Comparison of ENCODE assay signal across 13 cellular contexts in the genomic region with DNA sequence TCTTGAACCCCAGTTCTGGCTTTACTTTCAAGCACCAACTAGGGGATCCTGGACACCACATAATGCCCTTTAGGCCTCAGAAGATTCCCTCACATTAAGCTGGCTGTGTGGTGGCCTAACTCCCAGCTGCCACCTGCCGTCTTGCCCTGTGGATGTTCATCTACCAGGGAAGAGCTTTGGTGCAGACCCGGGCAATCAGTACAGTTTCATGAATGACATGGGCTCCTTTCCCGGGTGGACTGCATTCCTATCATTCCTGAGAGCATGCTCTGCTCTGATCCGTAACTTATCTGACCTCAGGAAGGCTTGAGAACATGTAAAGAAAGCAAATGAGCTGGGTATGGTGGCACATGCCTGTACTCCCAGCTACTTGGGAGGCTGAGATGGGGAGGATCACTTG. TPM values are rescaled to one million over a fixed set of nuclear protein-coding genes. Genes with fewer than 3 reads are reported as not detected.
DNase-seq lines count a peak whose midpoint lies in the region; ATAC-seq, FAIRE-seq and TF ChIP-seq lines count a peak whose summit lies in the region.
"Had no signal": no experiment of that assay in that cellular context is flagged by ENCODE, and none has a peak within 500 bp of the region (broad histone marks: within the 10 kb centered on the region; RNA-seq: fewer than 3 reads in every experiment).

No MANE protein-coding gene starts in this region.

- H3K79me1 ChIP-seq in H1 (ENCODE audit: low read depth, low read length) = no peaks in the 10 kb centered on the region

- no peaks in the 10 kb centered on the region for H4K20me1 ChIP-seq in H1 (replicated peaks in 1 of 2; ENCODE audit: control insufficient read depth in 1 of 2, insufficient read depth in 2 of 2, low read length in 2 of 2)

- H3K27ac ChIP-seq in H1 (ENCODE audit: low read depth, low read length) = no peak overlapping the region
- H3K27ac ChIP-seq: HL-60 had no signal

- peak overlapping the region; percentile 62; the same call in 1 of the 2 replicates for H2AFZ ChIP-seq in H1 (ENCODE audit: low read length)

- H2BK12ac ChIP-seq in H1 (ENCODE audit: low read depth, low read length) = 0 out of 2 replicates have a peak overlapping the region, but pooled peaks have one; percentile 39

- ATAC-seq in left lobe of liver = no peak
- no peak for ATAC-seq in HG03108 (IDR thresholded peaks at IDR 0.05; ENCODE audit: unreplicated experiment)
- ATAC-seq: naive thymus-derived CD4-positive, alpha-beta T cell had no signal

- no peak overlapping the region for H3K4me3 Mint-ChIP-seq in activated naive CD4-positive, alpha-beta T cell treated with anti-CD3 and anti-CD28 coated beads, Interleukin-2, amount 10 ng/mL, durations not matched to agents 7 days and 5 days
- H3K4me3 Mint-ChIP-seq: CD14-positive monocyte; naive thymus-derived CD4-positive, alpha-beta T cell had no signal

- H2BK120ac ChIP-seq in H1 (replicated peaks; ENCODE audit: low read depth, low read length) = no peak overlapping the region

- TF ChIP-seq POLR2A in H1 (IDR thresholded peaks at IDR 0.05; ENCODE audit: control extremely low read depth in 1 of 2, low read depth in 2 of 2, low read length in 2 of 2) = no peak

- POLR2A ChIA-PET in H1 (lab: Charles Lee; ENCODE audit: partially characterized antibody) = interaction anchor here (1.4 kb wide), 1 partner anchor 48 kb away, joined by 3 read pairs; no protein-coding TSS in a partner anchor

- no peak overlapping the region for H4K8ac ChIP-seq in H1 (ENCODE audit: extremely low read depth, insufficient read depth, low read length)

- H2BK15ac ChIP-seq in H1 (ENCODE audit: low read length) = no peak overlapping the region

- H3K27me3 ChIP-seq in H1 (replicated peaks in 1 of 4; ENCODE audit: control insufficient read depth in 3 of 4, extremely low read depth in 1 of 4, insufficient read depth in 3 of 4, low read length in 3 of 4) = no peaks in the 10 kb centered on the region

- CTCF ChIA-PET in H1 (lab: Charles Lee; ENCODE audit: partially characterized antibody) = interaction anchor here (1.4 to 1.6 kb wide), 5 partner anchors 8 to 104 kb away, joined by 3 to 6 read pairs (median 5); no protein-coding TSS in a partner anchor
- CTCF ChIA-PET in activated naive CD4-positive, alpha-beta T cell treated with anti-CD3 and anti-CD28 coated beads, Interleukin-2, amount 10 ng/mL, durations not matched to agents 7 days and 5 days (lab: Charles Lee) = no interaction called here

- H3K4me3 ChIP-seq in H1 (ENCODE audit: extremely low read depth in 1 of 4, insufficient read depth in 2 of 4, low read depth in 3 of 4, low read length in 4 of 4) = no peak overlapping the region

- no peak overlapping the region for H3K56ac ChIP-seq in H1 (replicated peaks; ENCODE audit: insufficient read length, low read depth, low read length)

- no peaks in the 10 kb centered on the region for H3K36me3 Mint-ChIP-seq in activated naive CD4-positive, alpha-beta T cell treated with anti-CD3 and anti-CD28 coated beads, Interleukin-2, amount 10 ng/mL, durations not matched to agents 7 days and 5 days
- H3K36me3 Mint-ChIP-seq: CD14-positive monocyte; naive thymus-derived CD4-positive, alpha-beta T cell had no signal

- no peak overlapping the region for H3K14ac ChIP-seq in H1 (ENCODE audit: insufficient read length)

- H4K91ac ChIP-seq in H1 (replicated peaks; ENCODE audit: insufficient read length, low read length) = no peak overlapping the region

- TF ChIP-seq CTCF in H1 (IDR thresholded peaks at IDR 0.05; ENCODE audit: control extremely low read depth in 1 of 3, insufficient read depth in 1 of 3, low read depth in 1 of 3, low read length in 3 of 3) = no peak

- no peaks in the 10 kb centered on the region for H3K79me2 ChIP-seq in H1 (ENCODE audit: control insufficient read depth in 1 of 2, insufficient read depth in 2 of 2, low read length in 2 of 2)

- H3K27ac Mint-ChIP-seq in activated naive CD4-positive, alpha-beta T cell treated with anti-CD3 and anti-CD28 coated beads, Interleukin-2, amount 10 ng/mL, durations not matched to agents 7 days and 5 days = no peak overlapping the region
- H3K27ac Mint-ChIP-seq: CD14-positive monocyte had no signal

- H3K4me2 ChIP-seq in H1 (ENCODE audit: insufficient read depth in 1 of 2, low read depth in 2 of 2, low read length in 2 of 2) = no peak overlapping the region

- no peak overlapping the region for H3K4ac ChIP-seq in H1 (replicated peaks; ENCODE audit: insufficient read length, low read depth, low read length)

- FAIRE-seq in H1 (lab: Jason Lieb, UNC) = no peak

- DNase-seq in AG08396 (ENCODE audit: low spot score) (peak; percentile 70), M059J (ENCODE audit: low read depth) (peak; percentile 93), H1 (ENCODE audit: low read depth in 1 of 2, low spot score in 2 of 2) (no peak), left lobe of liver (ENCODE audit: low spot score) (peak; percentile 38), KG1 (lab: John Stamatoyannopoulos, UW) (no peak)
- DNase-seq in effector CD4-positive, alpha-beta T cell = no peak
- no peak for DNase-seq in activated naive CD4-positive, alpha-beta T cell treated with anti-CD3 and anti-CD28 coated beads, Interleukin-2, amount 10 ng/mL, durations not matched to agents 7 days and 5 days
- DNase-seq: naive thymus-derived CD4-positive, alpha-beta T cell; NCI-H146; T1000 had no signal

- H4K5ac ChIP-seq in H1 (ENCODE audit: insufficient read length, low read depth, low read length) = no peak overlapping the region

- no peaks in the 10 kb centered on the region for H3K27me3 Mint-ChIP-seq in activated naive CD4-positive, alpha-beta T cell treated with anti-CD3 and anti-CD28 coated beads, Interleukin-2, amount 10 ng/mL, durations not matched to agents 7 days and 5 days
- H3K27me3 Mint-ChIP-seq: naive thymus-derived CD4-positive, alpha-beta T cell had no signal

- peaks cover 0 to 6% (median 0%) of the 10 kb centered on the region in 4 experiments; a peak in 1 of 8 replicates for H3K36me3 ChIP-seq in H1 (ENCODE audit: control insufficient read depth in 2 of 4, insufficient read depth in 4 of 4, low read length in 3 of 4)

- TF ChIP-seq RAD21 in H1 (IDR thresholded peaks at IDR 0.05 in 1 of 2, conservative IDR thresholded peaks at IDR 0.05 in 1 of 2; ENCODE audit: low read depth in 2 of 2, low read length in 2 of 2) = no peak

- peaks cover 0 to 4% (median 2%) of the 10 kb centered on the region in 4 experiments; a peak in 3 of 7 replicates for H3K4me1 ChIP-seq in H1 (replicated peaks in 1 of 4; ENCODE audit: control insufficient read depth in 3 of 4, insufficient read depth in 4 of 4, low read length in 3 of 4)

- no peak overlapping the region for H2BK20ac ChIP-seq in H1 (ENCODE audit: low read length)

- no peak overlapping the region for H2AK5ac ChIP-seq in H1 (ENCODE audit: low read depth, low read length)

- TF ChIP-seq EP300 in H1 (IDR thresholded peaks at IDR 0.05; ENCODE audit: borderline replicate concordance in 1 of 2, low read depth in 2 of 2, low read length in 2 of 2) = no peak

- H3K23ac ChIP-seq in H1 (ENCODE audit: insufficient read length) = no peak overlapping the region

- no peaks in the 10 kb centered on the region for H3K9me3 Mint-ChIP-seq in activated naive CD4-positive, alpha-beta T cell treated with anti-CD3 and anti-CD28 coated beads, Interleukin-2, amount 10 ng/mL, durations not matched to agents 7 days and 5 days
- H3K9me3 Mint-ChIP-seq: naive thymus-derived CD4-positive, alpha-beta T cell had no signal

- H3K23me2 ChIP-seq in H1 (ENCODE audit: low read depth, low read length) = no peaks in the 10 kb centered on the region

- no peak overlapping the region for H3K18ac ChIP-seq in H1 (ENCODE audit: extremely low read depth, low read length)

- H3K4me1 Mint-ChIP-seq in activated naive CD4-positive, alpha-beta T cell treated with anti-CD3 and anti-CD28 coated beads, Interleukin-2, amount 10 ng/mL, durations not matched to agents 7 days and 5 days = peaks cover 17% of the 10 kb centered on the region

- peaks cover 0 to 7% of the 10 kb centered on the region in 2 experiments; a peak in 1 of 4 replicates for H3K9me3 ChIP-seq in H1 (ENCODE audit: insufficient read depth in 2 of 2, low read depth in 1 of 2, low read length in 1 of 2)

- WGBS in H1 (ENCODE audit: extremely low coverage in 1 of 2, insufficient coverage in 1 of 2, insufficient read length in 1 of 2, insufficient replicate concordance in 2 of 2, low coverage in 1 of 2, low lambda C conversion rate in 2 of 2, missing lambda C conversion rate in 1 of 2), 2 experiments = 76% methylated on average over 4 of the region's 4 CpGs; no CpG with 5 or more reads in 1 of the 2 experiments

- H2BK5ac ChIP-seq in H1 (ENCODE audit: low read depth, low read length) = no peak overlapping the region; the same call in 1 of the 2 replicates

- H3K9ac ChIP-seq in H1 (replicated peaks in 1 of 4; ENCODE audit: extremely low read depth in 1 of 4, low read depth in 3 of 4, low read length in 3 of 4) = no peak overlapping the region

TF ChIP-seq in H1, 55 proteins besides CTCF, POLR2A, EP300 and RAD21:
- TF ChIP-seq TEAD4 (IDR thresholded peaks at IDR 0.05; ENCODE audit: low read depth, low read length) = peak; percentile 82
- TF ChIP-seq GTF2F1 (IDR thresholded peaks at IDR 0.05; ENCODE audit: borderline replicate concordance, low read depth, low read length) = no peak

RNA-seq across cellular contexts. Expression of a gene that starts 50.0 kb away (rescaled TPM):
- 36.3 and 61.7 TPM in 2 replicates for total RNA-seq in M059J (2014; rRNA removed; shearing (Covaris generic))
- 46.8 and 50.7 TPM in 2 replicates for total RNA-seq in H1 (2021; fragmentation: NEBNext Ultra II Directional; extraction: Animal tissue kit (Norgen Biotek cat#: 25700))
- 15.2 and 24.2 TPM in 2 replicates for polyA plus RNA-seq in H1 (2011; rRNA removed)
- polyA plus RNA-seq in H1 (2011; cell fraction: cytosol; rRNA removed) = 24.9 TPM
- polyA plus RNA-seq in H1 (2011; cell fraction: nucleus; rRNA removed) = 16.3 TPM
- polyA plus RNA-seq in H1 (2012, experiment 1 of 2) = 20.2 to 30.6 TPM (median 30.2 TPM) in 4 replicates
- polyA plus RNA-seq in H1 (2012, experiment 2 of 2) = 9.6 TPM
- 31.6 TPM for polyA plus RNA-seq in H1 (2013, experiment 1 of 2)
- polyA plus RNA-seq in H1 (2013, experiment 2 of 2) = 28.8 TPM
- polyA minus RNA-seq in H1 (2011; rRNA and poly(A)+ RNA removed) = 59.3 and 89.6 TPM in 2 replicates
- 46.6 TPM for polyA minus RNA-seq in H1 (2011; cell fraction: cytosol; rRNA and poly(A)+ RNA removed)
- polyA minus RNA-seq in H1 (2011; cell fraction: nucleus; rRNA and poly(A)+ RNA removed) = 71.4 TPM
- 12.7 TPM for total RNA-seq in left lobe of liver

Comparison
In these comparisons a context has a peak if more than half of its experiments do, and no peak if none do; other contexts are left out.
1. DNase-seq: peak in AG08396 (single experiment), M059J (single experiment) and left lobe of liver (single experiment); none in H1 (0 of 2), KG1 (single experiment), effector CD4-positive, alpha-beta T cell (single experiment) and activated naive CD4-positive, alpha-beta T cell treated with anti-CD3 and anti-CD28 coated beads, Interleukin-2, amount 10 ng/mL, durations not matched to agents 7 days and 5 days (single experiment).